In the genomic region with DNA sequence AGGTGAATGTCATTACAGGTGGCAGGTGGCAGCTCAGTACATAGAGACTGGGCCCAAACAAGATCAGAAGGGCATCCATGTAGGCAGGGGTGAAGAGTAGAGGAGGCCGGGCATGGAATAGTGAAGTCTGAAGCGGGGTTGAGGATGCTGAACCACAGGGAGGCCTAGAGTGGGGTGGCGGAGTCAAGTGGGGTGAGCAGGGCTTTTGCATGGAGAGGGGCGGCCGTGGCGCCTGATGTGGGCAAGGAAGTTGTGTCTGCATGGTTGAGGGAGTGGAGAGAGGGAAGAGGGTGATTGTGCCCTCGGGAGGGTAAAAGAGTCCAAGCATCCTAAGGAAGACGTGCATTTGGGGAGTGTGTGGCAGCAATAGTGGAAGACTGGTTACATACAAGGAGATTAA, we compare ENCODE assay signal across 1 cellular context.
TF ChIP-seq lines count a peak whose summit lies in the region.

No MANE protein-coding gene starts in this region.

TF ChIP-seq in GM12878, 131 proteins besides CTCF, POLR2A, EP300 and RAD21:
- TF ChIP-seq IRF4 (IDR thresholded peaks at IDR 0.05; ENCODE audit: low read depth, low read length) (no peak), ZNF384 (IDR thresholded peaks at IDR 0.05; ENCODE audit: borderline replicate concordance, low read depth, low read length) (no peak), MXI1 (IDR thresholded peaks at IDR 0.05; ENCODE audit: low read depth, low read length) (no peak), ZNF207 (IDR thresholded peaks at IDR 0.05; ENCODE audit: borderline replicate concordance) (no peak), ATF7 (IDR thresholded peaks at IDR 0.05; ENCODE audit: low read depth) (no peak), MTA3 (IDR thresholded peaks at IDR 0.05; ENCODE audit: borderline replicate concordance, low read length) (no peak), NRF1 (conservative IDR thresholded peaks at IDR 0.05; ENCODE audit: low read depth, low read length) (no peak), LARP7 (IDR thresholded peaks at IDR 0.05) (no peak), PML (IDR thresholded peaks at IDR 0.05; ENCODE audit: low read length) (no peak), EED (IDR thresholded peaks at IDR 0.05; ENCODE audit: low read depth) (no peak), YBX1 (IDR thresholded peaks at IDR 0.05) (no peak), HDGF (IDR thresholded peaks at IDR 0.05) (no peak), POU2F2 (IDR thresholded peaks at IDR 0.05; ENCODE audit: borderline replicate concordance, low read depth, low read length) (no peak)
- TF ChIP-seq, protein P1, sequence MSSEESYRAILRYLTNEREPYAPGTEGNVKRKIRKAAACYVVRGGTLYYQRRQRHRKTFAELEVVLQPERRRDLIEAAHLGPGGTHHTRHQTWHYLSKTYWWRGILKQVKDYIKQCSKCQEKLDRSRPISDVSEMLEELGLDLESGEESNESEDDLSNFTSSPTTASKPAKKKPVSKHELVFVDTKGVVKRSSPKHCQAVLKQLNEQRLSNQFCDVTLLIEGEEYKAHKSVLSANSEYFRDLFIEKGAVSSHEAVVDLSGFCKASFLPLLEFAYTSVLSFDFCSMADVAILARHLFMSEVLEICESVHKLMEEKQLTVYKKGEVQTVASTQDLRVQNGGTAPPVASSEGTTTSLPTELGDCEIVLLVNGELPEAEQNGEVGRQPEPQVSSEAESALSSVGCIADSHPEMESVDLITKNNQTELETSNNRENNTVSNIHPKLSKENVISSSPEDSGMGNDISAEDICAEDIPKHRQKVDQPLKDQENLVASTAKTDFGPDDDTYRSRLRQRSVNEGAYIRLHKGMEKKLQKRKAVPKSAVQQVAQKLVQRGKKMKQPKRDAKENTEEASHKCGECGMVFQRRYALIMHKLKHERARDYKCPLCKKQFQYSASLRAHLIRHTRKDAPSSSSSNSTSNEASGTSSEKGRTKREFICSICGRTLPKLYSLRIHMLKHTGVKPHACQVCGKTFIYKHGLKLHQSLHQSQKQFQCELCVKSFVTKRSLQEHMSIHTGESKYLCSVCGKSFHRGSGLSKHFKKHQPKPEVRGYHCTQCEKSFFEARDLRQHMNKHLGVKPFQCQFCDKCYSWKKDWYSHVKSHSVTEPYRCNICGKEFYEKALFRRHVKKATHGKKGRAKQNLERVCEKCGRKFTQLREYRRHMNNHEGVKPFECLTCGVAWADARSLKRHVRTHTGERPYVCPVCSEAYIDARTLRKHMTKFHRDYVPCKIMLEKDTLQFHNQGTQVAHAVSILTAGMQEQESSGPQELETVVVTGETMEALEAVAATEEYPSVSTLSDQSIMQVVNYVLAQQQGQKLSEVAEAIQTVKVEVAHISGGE (CRISPR knock-in tag; IDR thresholded peaks at IDR 0.05) = no peak
- TF ChIP-seq, protein P2, sequence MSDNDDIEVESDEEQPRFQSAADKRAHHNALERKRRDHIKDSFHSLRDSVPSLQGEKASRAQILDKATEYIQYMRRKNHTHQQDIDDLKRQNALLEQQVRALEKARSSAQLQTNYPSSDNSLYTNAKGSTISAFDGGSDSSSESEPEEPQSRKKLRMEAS (IDR thresholded peaks at IDR 0.05; ENCODE audit: low read depth, low read length) = no peak
- TF ChIP-seq, protein P3, sequence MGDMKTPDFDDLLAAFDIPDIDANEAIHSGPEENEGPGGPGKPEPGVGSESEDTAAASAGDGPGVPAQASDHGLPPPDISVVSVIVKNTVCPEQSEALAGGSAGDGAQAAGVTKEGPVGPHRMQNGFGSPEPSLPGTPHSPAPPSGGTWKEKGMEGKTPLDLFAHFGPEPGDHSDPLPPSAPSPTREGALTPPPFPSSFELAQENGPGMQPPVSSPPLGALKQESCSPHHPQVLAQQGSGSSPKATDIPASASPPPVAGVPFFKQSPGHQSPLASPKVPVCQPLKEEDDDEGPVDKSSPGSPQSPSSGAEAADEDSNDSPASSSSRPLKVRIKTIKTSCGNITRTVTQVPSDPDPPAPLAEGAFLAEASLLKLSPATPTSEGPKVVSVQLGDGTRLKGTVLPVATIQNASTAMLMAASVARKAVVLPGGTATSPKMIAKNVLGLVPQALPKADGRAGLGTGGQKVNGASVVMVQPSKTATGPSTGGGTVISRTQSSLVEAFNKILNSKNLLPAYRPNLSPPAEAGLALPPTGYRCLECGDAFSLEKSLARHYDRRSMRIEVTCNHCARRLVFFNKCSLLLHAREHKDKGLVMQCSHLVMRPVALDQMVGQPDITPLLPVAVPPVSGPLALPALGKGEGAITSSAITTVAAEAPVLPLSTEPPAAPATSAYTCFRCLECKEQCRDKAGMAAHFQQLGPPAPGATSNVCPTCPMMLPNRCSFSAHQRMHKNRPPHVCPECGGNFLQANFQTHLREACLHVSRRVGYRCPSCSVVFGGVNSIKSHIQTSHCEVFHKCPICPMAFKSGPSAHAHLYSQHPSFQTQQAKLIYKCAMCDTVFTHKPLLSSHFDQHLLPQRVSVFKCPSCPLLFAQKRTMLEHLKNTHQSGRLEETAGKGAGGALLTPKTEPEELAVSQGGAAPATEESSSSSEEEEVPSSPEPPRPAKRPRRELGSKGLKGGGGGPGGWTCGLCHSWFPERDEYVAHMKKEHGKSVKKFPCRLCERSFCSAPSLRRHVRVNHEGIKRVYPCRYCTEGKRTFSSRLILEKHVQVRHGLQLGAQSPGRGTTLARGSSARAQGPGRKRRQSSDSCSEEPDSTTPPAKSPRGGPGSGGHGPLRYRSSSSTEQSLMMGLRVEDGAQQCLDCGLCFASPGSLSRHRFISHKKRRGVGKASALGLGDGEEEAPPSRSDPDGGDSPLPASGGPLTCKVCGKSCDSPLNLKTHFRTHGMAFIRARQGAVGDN (IDR thresholded peaks at IDR 0.05) = no peak
- TF ChIP-seq, protein P4, sequence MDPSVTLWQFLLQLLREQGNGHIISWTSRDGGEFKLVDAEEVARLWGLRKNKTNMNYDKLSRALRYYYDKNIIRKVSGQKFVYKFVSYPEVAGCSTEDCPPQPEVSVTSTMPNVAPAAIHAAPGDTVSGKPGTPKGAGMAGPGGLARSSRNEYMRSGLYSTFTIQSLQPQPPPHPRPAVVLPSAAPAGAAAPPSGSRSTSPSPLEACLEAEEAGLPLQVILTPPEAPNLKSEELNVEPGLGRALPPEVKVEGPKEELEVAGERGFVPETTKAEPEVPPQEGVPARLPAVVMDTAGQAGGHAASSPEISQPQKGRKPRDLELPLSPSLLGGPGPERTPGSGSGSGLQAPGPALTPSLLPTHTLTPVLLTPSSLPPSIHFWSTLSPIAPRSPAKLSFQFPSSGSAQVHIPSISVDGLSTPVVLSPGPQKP (IDR thresholded peaks at IDR 0.05; ENCODE audit: low read depth, low read length) = no peak
TF ChIP-seq in GM12878: peak in this region for 0.
